21 cellular contexts compared by ENCODE assay signal in genomic region chr5:108339220-108339619, GRCh38.
"Had no signal": no experiment of that assay in that cellular context is flagged by ENCODE, and none has a peak within 500 bp of the region (broad histone marks: within the 10 kb centered on the region; RNA-seq: fewer than 3 reads in every experiment).

No MANE protein-coding gene starts in this region.

- H3K27ac ChIP-seq: brain microvascular endothelial cell, coronary artery, prostate gland, right lobe of liver, spleen, thoracic aorta, upper lobe of right lung, WERI-Rb-1 had no signal

- ATAC-seq: activated CD4-positive, alpha-beta T cell treated with anti-CD3 and anti-CD28 coated beads for 36 hours; activated CD8-positive, alpha-beta T cell treated with anti-CD3 and anti-CD28 coated beads for 36 hours; activated naive CD4-positive, alpha-beta T cell treated with anti-CD3 and anti-CD28 coated beads, Interleukin-2, amount 50 U/mL, for 72 hours; activated T-cell treated with anti-CD3 and anti-CD28 coated beads, Interleukin-2, amount 50 U/mL, for 72 hours; right lobe of liver; upper lobe of right lung had no signal

- H3K9me3 Mint-ChIP-seq: activated CD8-positive, alpha-beta T cell treated with anti-CD3 and anti-CD28 coated beads for 36 hours; activated naive CD4-positive, alpha-beta T cell treated with anti-CD3 and anti-CD28 coated beads, Interleukin-2, amount 50 U/mL, for 72 hours; activated T-cell treated with anti-CD3 and anti-CD28 coated beads, Interleukin-2, amount 50 U/mL, for 72 hours; central memory CD8-positive, alpha-beta T cell; nephron; T-helper 1 cell treated with Interleukin-12 subunit alpha and Interleukin-12 subunit beta and Interleukin-4 antibody, amounts not matched to agents 30 μg/mL and 1 μg/mL, for 36 hours had no signal

- H3K4me3 Mint-ChIP-seq: activated CD4-positive, alpha-beta T cell treated with anti-CD3 and anti-CD28 coated beads for 36 hours; activated CD8-positive, alpha-beta T cell treated with anti-CD3 and anti-CD28 coated beads for 36 hours; activated T-cell treated with anti-CD3 and anti-CD28 coated beads, Interleukin-2, amount 50 U/mL, for 72 hours; central memory CD8-positive, alpha-beta T cell; nephron; T-helper 1 cell treated with Interleukin-12 subunit alpha and Interleukin-12 subunit beta and Interleukin-4 antibody, amounts not matched to agents 30 μg/mL and 1 μg/mL, for 36 hours had no signal

- H3K4me3 ChIP-seq: coronary artery, prostate gland, right lobe of liver, spleen, thoracic aorta, upper lobe of right lung had no signal

- H3K27me3 Mint-ChIP-seq: activated CD4-positive, alpha-beta T cell treated with anti-CD3 and anti-CD28 coated beads for 36 hours; activated CD8-positive, alpha-beta T cell treated with anti-CD3 and anti-CD28 coated beads for 36 hours; central memory CD8-positive, alpha-beta T cell had no signal

- H3K36me3 Mint-ChIP-seq: activated naive CD4-positive, alpha-beta T cell treated with anti-CD3 and anti-CD28 coated beads, Interleukin-2, amount 50 U/mL, for 72 hours had no signal

- H3K36me3 ChIP-seq: brain microvascular endothelial cell, prostate gland, right lobe of liver, thoracic aorta, WERI-Rb-1 had no signal

- H3K9me3 ChIP-seq: prostate gland, right lobe of liver, spleen, thoracic aorta, upper lobe of right lung had no signal

- H3K4me1 Mint-ChIP-seq: activated CD4-positive, alpha-beta T cell treated with anti-CD3 and anti-CD28 coated beads for 36 hours had no signal

- H3K27me3 ChIP-seq: brain microvascular endothelial cell, right lobe of liver, spleen, upper lobe of right lung had no signal

- H3K4me1 ChIP-seq: prostate gland, spleen, upper lobe of right lung had no signal

- DNase-seq: activated CD4-positive, alpha-beta T cell treated with anti-CD3 and anti-CD28 coated beads for 36 hours; activated CD8-positive, alpha-beta memory T cell treated with anti-CD3 and anti-CD28 coated beads, Interleukin-2, amount 50 U/mL, for 4 hours; activated CD8-positive, alpha-beta T cell treated with anti-CD3 and anti-CD28 coated beads for 36 hours; activated gamma-delta T cell; activated T-cell treated with anti-CD3 and anti-CD28 coated beads, Interleukin-2, amount 50 U/mL, for 72 hours; amniotic stem cell; brain microvascular endothelial cell; effector CD4-positive, alpha-beta T cell; foreskin melanocyte; nucleus accumbens; right lobe of liver; spleen; upper lobe of right lung; WERI-Rb-1 had no signal

- H3K27ac Mint-ChIP-seq: activated CD4-positive, alpha-beta T cell treated with anti-CD3 and anti-CD28 coated beads for 36 hours; activated CD8-positive, alpha-beta T cell treated with anti-CD3 and anti-CD28 coated beads for 36 hours; activated naive CD4-positive, alpha-beta T cell treated with anti-CD3 and anti-CD28 coated beads, Interleukin-2, amount 50 U/mL, for 72 hours; activated T-cell treated with anti-CD3 and anti-CD28 coated beads, Interleukin-2, amount 50 U/mL, for 72 hours; nephron; T-helper 1 cell treated with Interleukin-12 subunit alpha and Interleukin-12 subunit beta and Interleukin-4 antibody, amounts not matched to agents 30 μg/mL and 1 μg/mL, for 36 hours had no signal
